22 cellular contexts compared by ENCODE assay signal in the genomic region with DNA sequence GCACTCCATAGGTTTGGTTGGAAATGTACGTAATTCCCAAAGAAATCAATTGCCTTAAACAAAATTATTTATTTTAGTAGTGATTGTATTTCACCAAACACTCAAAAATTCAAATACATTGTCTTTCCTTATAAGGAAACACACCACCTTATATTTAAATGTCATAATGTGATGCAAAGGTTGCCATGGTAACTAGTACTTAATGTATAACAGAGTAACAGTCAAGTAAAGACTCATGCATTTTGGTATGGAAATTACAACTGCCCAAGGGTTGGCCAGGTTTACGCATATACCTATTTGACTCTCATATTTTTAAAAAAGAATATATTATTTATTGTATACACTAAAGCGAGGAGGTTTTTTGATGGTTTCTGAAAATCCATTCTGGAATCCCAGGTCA.
"Had no signal": no experiment of that assay in that cellular context is flagged by ENCODE, and none has a peak within 500 bp of the region (broad histone marks: within the 10 kb centered on the region; RNA-seq: fewer than 3 reads in every experiment).

No MANE protein-coding gene starts in this region.

- ATAC-seq: Panc1, PC-3, T-cell had no signal

- H3K4me2 ChIP-seq: SK-N-SH had no signal

- H3K9ac ChIP-seq: SK-N-SH had no signal

- DNase-seq: Kasumi-1, KG1, MM.1S, NCI-H1092 treated with DMSO at 0.1 percent for 48 hours, NCI-H1436, NCI-H187, NCI-H2029, NCI-H2081 treated with DMSO at 0.1 percent for 48 hours, NCI-H2171, NCI-H226, NCI-H446, NCI-H510A, NCI-H524 treated with DMSO at 0.1 percent for 48 hours, NCI-H69, NCI-H774, PC-3, SHP77, SK-N-SH, SW 1271, T-cell had no signal

- H3K27ac ChIP-seq: RWPE1 had no signal

- H3K9me3 ChIP-seq: SK-N-SH had no signal
